16 cellular contexts compared by ENCODE assay signal in the genomic region with DNA sequence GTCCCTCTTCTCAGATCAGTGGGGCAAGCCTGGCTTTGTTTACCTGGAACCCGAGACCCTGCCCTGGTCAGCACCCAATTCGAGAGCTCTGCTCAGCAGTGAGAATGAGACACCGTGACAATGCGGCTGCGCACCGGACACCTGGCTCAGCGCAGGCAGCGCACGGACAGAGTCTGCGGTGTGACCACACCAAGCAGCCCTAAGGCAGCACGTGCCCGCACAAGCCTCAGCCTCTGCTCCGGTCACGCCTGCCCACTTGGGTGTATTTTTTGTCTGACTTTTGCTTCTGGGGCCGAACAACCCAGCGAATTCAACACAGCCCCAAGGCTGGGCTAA. TPM values are rescaled to one million over a fixed set of nuclear protein-coding genes. Genes with fewer than 3 reads are reported as not detected.
DNase-seq lines count a peak whose midpoint lies in the region; ATAC-seq and TF ChIP-seq lines count a peak whose summit lies in the region.
"Had no signal": no experiment of that assay in that cellular context is flagged by ENCODE, and none has a peak within 500 bp of the region (broad histone marks: within the 10 kb centered on the region; RNA-seq: fewer than 3 reads in every experiment).

No MANE protein-coding gene starts in this region.

- ATAC-seq in T-cell (replicated peaks in 1 of 4) (no peak), foreskin keratinocyte (peak; percentile 28)
- no peak for ATAC-seq in stimulated activated effector memory CD8-positive, alpha-beta T cell treated with anti-CD3 and anti-CD28 coated beads, Interleukin-12 subunit alpha, Interleukin-12 subunit beta, amount 100 ng/mL, for 72 hours

- intact Hi-C loops in MCF 10A (cut with micrococcal nuclease) (no loop called here), breast epithelium (cut with DNase I; ENCODE audit: low total_unique reads) (no loop called here)

- no peak overlapping the region for H3K4me3 ChIP-seq in breast epithelium
- H3K4me3 ChIP-seq: HAP-1, MG63, SK-N-MC had no signal

- TF ChIP-seq POLR2A in breast epithelium (IDR thresholded peaks at IDR 0.05), result no peak

- no TSS peak for BruUV-seq in MCF 10A (replicated peaks; lab: Mats Ljungman, UMichigan)

- H3K27me3 ChIP-seq in breast epithelium (peaks cover 0 to 36% of the 10 kb centered on the region in 2 donors), foreskin keratinocyte (peaks cover 17% of the 10 kb centered on the region)

- peak; percentile 24 for DNase-seq in MCF 10A (ENCODE audit: unreplicated experiment)
- no peak for DNase-seq in breast epithelium (ENCODE audit: low spot score in 2 of 2)
- DNase-seq in T-cell, result no peak
- DNase-seq in foreskin keratinocyte, result peak in 1 of 2 donors; percentile 23
- no peak for DNase-seq in stimulated activated effector memory CD8-positive, alpha-beta T cell treated with anti-CD3 and anti-CD28 coated beads, Interleukin-12 subunit alpha, Interleukin-12 subunit beta, amount 100 ng/mL, for 72 hours (ENCODE audit: low spot score in 2 of 2)
- DNase-seq in COR-L47 (lab: John Stamatoyannopoulos, UW), result no peak
- no peak for DNase-seq in activated CD8-positive, alpha-beta memory T cell treated with anti-CD3 and anti-CD28 coated beads, Interleukin-2, amount 50 U/mL, for 48 hours
- DNase-seq in SIG-M5 (lab: John Stamatoyannopoulos, UW), result no peak
- DNase-seq: DMS153, MG63, NCI-H2029, OCI-M1 had no signal

- POLR2A ChIA-PET in MCF 10A (lab: Yijun Ruan, JAX) (interaction anchor here (0.7 kb wide), 1 partner anchor 9 kb away, joined by 3 read pairs; no protein-coding TSS in a partner anchor), T-cell (lab: Charles Lee) (interaction anchor here in 1 of 2 donors (0.5 kb wide), 1 partner anchor 35 kb away, joined by 3 read pairs; no protein-coding TSS in a partner anchor)

- no peaks in the 10 kb centered on the region for H3K4me1 ChIP-seq in breast epithelium
- H3K4me1 ChIP-seq in foreskin keratinocyte, result no peaks in the 10 kb centered on the region
- H3K4me1 ChIP-seq: HAP-1 had no signal

- H3K36me3 Mint-ChIP-seq in MCF 10A (ENCODE audit: insufficient read depth, unreplicated experiment) (no peaks in the 10 kb centered on the region), T-cell (peaks cover 18% of the 10 kb centered on the region)
- H3K36me3 Mint-ChIP-seq in stimulated activated effector memory CD8-positive, alpha-beta T cell treated with anti-CD3 and anti-CD28 coated beads, Interleukin-12 subunit alpha, Interleukin-12 subunit beta, amount 100 ng/mL, for 72 hours, result no peaks in the 10 kb centered on the region

- H3K36me3 ChIP-seq in breast epithelium, result no peaks in the 10 kb centered on the region
- H3K36me3 ChIP-seq: HAP-1, MG63 had no signal

- H3K27me3 Mint-ChIP-seq in MCF 10A (ENCODE audit: insufficient read depth, unreplicated experiment) (peaks cover 73% of the 10 kb centered on the region), T-cell (no peaks in the 10 kb centered on the region)

- H3K27ac ChIP-seq in breast epithelium (no peak overlapping the region), foreskin keratinocyte (no peak overlapping the region)
- H3K27ac ChIP-seq: KMS-11, SK-N-MC had no signal

- H3K4me1 Mint-ChIP-seq in MCF 10A (ENCODE audit: insufficient read depth, unreplicated experiment) (peaks cover 8% of the 10 kb centered on the region), T-cell (peaks cover 46 to 62% (median 58%) of the 10 kb centered on the region in 3 donors)
- peaks cover 45% of the 10 kb centered on the region for H3K4me1 Mint-ChIP-seq in stimulated activated effector memory CD8-positive, alpha-beta T cell treated with anti-CD3 and anti-CD28 coated beads, Interleukin-12 subunit alpha, Interleukin-12 subunit beta, amount 100 ng/mL, for 72 hours

- H3K9me3 Mint-ChIP-seq in MCF 10A (ENCODE audit: unreplicated experiment) (peaks cover 31% of the 10 kb centered on the region), T-cell (peaks cover 15 to 21% (median 17%) of the 10 kb centered on the region in 3 donors)
- peaks cover 17% of the 10 kb centered on the region for H3K9me3 Mint-ChIP-seq in stimulated activated effector memory CD8-positive, alpha-beta T cell treated with anti-CD3 and anti-CD28 coated beads, Interleukin-12 subunit alpha, Interleukin-12 subunit beta, amount 100 ng/mL, for 72 hours

- H3K4me3 Mint-ChIP-seq in MCF 10A (ENCODE audit: unreplicated experiment) (no peak overlapping the region), T-cell (peak overlapping the region in 2 of 3 donors; percentile 6 to 46)
- H3K4me3 Mint-ChIP-seq in stimulated activated effector memory CD8-positive, alpha-beta T cell treated with anti-CD3 and anti-CD28 coated beads, Interleukin-12 subunit alpha, Interleukin-12 subunit beta, amount 100 ng/mL, for 72 hours, result no peak overlapping the region

- H3K27ac Mint-ChIP-seq in MCF 10A (ENCODE audit: low read depth, unreplicated experiment), result no peak overlapping the region
- peak overlapping the region; percentile 31 to 71 for H3K27ac Mint-ChIP-seq in T-cell
- H3K27ac Mint-ChIP-seq in stimulated activated effector memory CD8-positive, alpha-beta T cell treated with anti-CD3 and anti-CD28 coated beads, Interleukin-12 subunit alpha, Interleukin-12 subunit beta, amount 100 ng/mL, for 72 hours, result peak overlapping the region; percentile 91

- TF ChIP-seq CTCF in MCF 10A (IDR thresholded peaks at IDR 0.05; ENCODE audit: unreplicated experiment) (no peak), breast epithelium (IDR thresholded peaks at IDR 0.05) (no peak), foreskin keratinocyte (conservative IDR thresholded peaks at IDR 0.05) (no peak)

- CTCF ChIA-PET in MCF 10A (lab: Yijun Ruan, JAX) (no interaction called here), T-cell (lab: Charles Lee) (interaction anchor here in 1 of 2 donors (0.6 kb wide), 1 partner anchor 81 kb away, joined by 6 read pairs; no protein-coding TSS in a partner anchor)

- peaks cover 9 to 18% of the 10 kb centered on the region in 2 donors for H3K9me3 ChIP-seq in breast epithelium
- H3K9me3 ChIP-seq: HAP-1 had no signal

RNA-seq across cellular contexts. Expression of gene KRTAP10-8, which starts 4.7 kb away (rescaled TPM):
- total RNA-seq in MCF 10A (2022) (not detected in 2 replicates), breast epithelium (not detected), T-cell (not detected), foreskin keratinocyte (not detected in 2 replicates)
- not detected in 2 replicates for polyA plus RNA-seq in foreskin keratinocyte
- total RNA-seq: HepG2 had no signal
- polyA plus RNA-seq: HepG2 had no signal

RNA-seq across cellular contexts. Expression of gene KRTAP10-9, which starts 10.3 kb away (rescaled TPM):
- total RNA-seq in MCF 10A (2022) (not detected in 2 replicates), breast epithelium (not detected), T-cell (not detected), foreskin keratinocyte (not detected in 2 replicates)
- polyA plus RNA-seq in foreskin keratinocyte, result not detected in 2 replicates
- total RNA-seq: HepG2 had no signal
- polyA plus RNA-seq: HepG2 had no signal

RNA-seq across cellular contexts. Expression of gene KRTAP10-7, which starts 16.2 kb away (rescaled TPM):
- total RNA-seq in MCF 10A (2022) (not detected in 2 replicates), breast epithelium (not detected), T-cell (not detected), foreskin keratinocyte (not detected in 2 replicates)
- not detected in 2 replicates for polyA plus RNA-seq in foreskin keratinocyte
- total RNA-seq: HepG2 had no signal
- polyA plus RNA-seq: HepG2 had no signal

RNA-seq across cellular contexts. Expression of gene KRTAP10-10, which starts 20.6 kb away (rescaled TPM):
- total RNA-seq in MCF 10A (2022), result not detected in 2 replicates
- not detected for total RNA-seq in breast epithelium
- total RNA-seq in T-cell, result not detected
- not detected in 2 replicates for total RNA-seq in foreskin keratinocyte
- not detected in 2 replicates for polyA plus RNA-seq in foreskin keratinocyte
- total RNA-seq: HepG2 had no signal
- polyA plus RNA-seq: HepG2 had no signal

RNA-seq across cellular contexts. Expression of gene KRTAP10-6, which starts 24.3 kb away (rescaled TPM):
- total RNA-seq in MCF 10A (2022), result not detected in 2 replicates
- total RNA-seq in breast epithelium, result not detected
- total RNA-seq in T-cell, result not detected
- total RNA-seq in foreskin keratinocyte, result not detected in 2 replicates
- polyA plus RNA-seq in foreskin keratinocyte, result not detected in 2 replicates
- total RNA-seq: HepG2 had no signal
- polyA plus RNA-seq: HepG2 had no signal

Comparison
In these comparisons a context has a peak if more than half of its experiments do, and no peak if none do; other contexts are left out.
1. H3K4me3 Mint-ChIP-seq: peak in T-cell (2 of 3); none in MCF 10A (single experiment) and stimulated activated effector memory CD8-positive, alpha-beta T cell treated with anti-CD3 and anti-CD28 coated beads, Interleukin-12 subunit alpha, Interleukin-12 subunit beta, amount 100 ng/mL, for 72 hours (single experiment).